8 cellular contexts compared by ENCODE assay signal in genomic region chr17:42536048-42536371, GRCh38. TPM values are rescaled to one million over a fixed set of nuclear protein-coding genes. Genes with fewer than 3 reads are reported as not detected.
DNase-seq lines count a peak whose midpoint lies in the region; ATAC-seq and TF ChIP-seq lines count a peak whose summit lies in the region.

NAGLU (plus strand) TSS chr17:42536241; CDS start chr17:42536273, 32 bp downstream.

- H3K9ac ChIP-seq in NT2/D1 (ENCODE audit: insufficient read length, low read depth) (peak within 1 kb of the TSS; percentile 85), endodermal cell (ENCODE audit: extremely low read depth, low read length, poor library complexity, severe bottlenecking) (peak within 1 kb of the TSS; percentile 62)

- H3K4me1 Mint-ChIP-seq in endodermal cell (peaks cover 13% of the 10 kb centered on the region), mesothelial cell of epicardium (peaks cover 30% of the 10 kb centered on the region)

- H3K27ac Mint-ChIP-seq in endodermal cell (peak within 1 kb of the TSS; percentile 58), mesothelial cell of epicardium (peak within 1 kb of the TSS; percentile 94)

- H3K4me1 ChIP-seq in NT2/D1 (ENCODE audit: insufficient read depth, insufficient read length) (peaks cover 13% of the 10 kb centered on the region), endodermal cell (ENCODE audit: control insufficient read depth, insufficient read depth, low read length) (peaks cover 8% of the 10 kb centered on the region)

- peak within 1 kb of the TSS; percentile 75 for H3K4me3 ChIP-seq in NT2/D1 (ENCODE audit: insufficient read length, low read depth)
- H3K4me3 ChIP-seq in endodermal cell (ENCODE audit: low read length): peak within 1 kb of the TSS; percentile 93

- H3K9me3 ChIP-seq in NT2/D1 (ENCODE audit: insufficient read depth, low read length) (no peaks in the 10 kb centered on the region), endodermal cell (ENCODE audit: control insufficient read depth, low read length) (no peaks in the 10 kb centered on the region)

- TF ChIP-seq CTCF in endodermal cell (conservative IDR thresholded peaks at IDR 0.05): no peak
- TF ChIP-seq CTCF in mesothelial cell of epicardium (IDR thresholded peaks at IDR 0.05; ENCODE audit: unreplicated experiment): no peak

- no peak within 1 kb of the TSS for H3K27ac ChIP-seq in endodermal cell (ENCODE audit: low read depth, low read length)

- H3K36me3 Mint-ChIP-seq in endodermal cell (ENCODE audit: low read depth) (peaks cover 17% of the 10 kb centered on the region), mesothelial cell of epicardium (peaks cover 14% of the 10 kb centered on the region)

- ATAC-seq in GM21360 (IDR thresholded peaks at IDR 0.05; ENCODE audit: unreplicated experiment): peak; percentile 76

- H3K27me3 Mint-ChIP-seq in endodermal cell (ENCODE audit: insufficient read depth) (no peaks in the 10 kb centered on the region), mesothelial cell of epicardium (ENCODE audit: low read depth) (no peaks in the 10 kb centered on the region)

- H3K27me3 ChIP-seq in NT2/D1 (ENCODE audit: insufficient read depth, insufficient read length): peaks cover 4% of the 10 kb centered on the region
- no peaks in the 10 kb centered on the region for H3K27me3 ChIP-seq in endodermal cell (ENCODE audit: control insufficient read depth, insufficient read depth, low read length, poor library complexity, severe bottlenecking)

- 0 to 1% methylated on average over 7 to 40 of the region's 40 CpGs for WGBS in endodermal cell (ENCODE audit: insufficient coverage in 1 of 2, insufficient read length in 1 of 2), 2 experiments

- peak within 1 kb of the TSS; percentile 73 for H3K4me3 Mint-ChIP-seq in endodermal cell
- H3K4me3 Mint-ChIP-seq in mesothelial cell of epicardium: peak within 1 kb of the TSS; percentile 77

- H3K36me3 ChIP-seq in NT2/D1 (ENCODE audit: insufficient read depth, insufficient read length, low read length) (peaks cover 23% of the 10 kb centered on the region), endodermal cell (ENCODE audit: control insufficient read depth, insufficient read depth, low read length) (peaks cover 6% of the 10 kb centered on the region)

- DNase-seq in COLO829 (ENCODE audit: low spot score) (peak; percentile 95), HT1080 (ENCODE audit: low read depth) (peak; percentile 81), NT2/D1 (ENCODE audit: low read depth, low spot score) (peak; percentile 71), endodermal cell (peak; percentile 97), mesothelial cell of epicardium (ENCODE audit: low spot score in 2 of 2, unreplicated experiment in 2 of 2) (peak; percentile 82 to 92)
- peak; percentile 63 for DNase-seq in activated CD8-positive, alpha-beta memory T cell treated with anti-CD3 and anti-CD28 coated beads, Interleukin-2, amount 50 U/mL, for 24 hours (ENCODE audit: extremely low read depth)
- peak; percentile 83 to 86 for DNase-seq in stimulated activated CD8-positive, alpha-beta memory T cell treated with anti-CD3 and anti-CD28 coated beads, Interleukin-15, amount 100 ng/mL, for 48 hours (ENCODE audit: low read depth in 2 of 2)

- H3K9me3 Mint-ChIP-seq in endodermal cell (no peaks in the 10 kb centered on the region), mesothelial cell of epicardium (no peaks in the 10 kb centered on the region)

RNA-seq across cellular contexts. Expression of gene NAGLU, which starts in this region (rescaled TPM):
- 22.7 and 30.6 TPM in 2 replicates for total RNA-seq in HT1080 (2014; rRNA removed; shearing (Covaris generic))
- 43.0 and 43.2 TPM in 2 replicates for polyA plus RNA-seq in HT1080 (2015; cell fraction: cytosol; rRNA removed)
- polyA plus RNA-seq in HT1080 (2015; cell fraction: nucleus; rRNA removed): 90.4 and 95.5 TPM in 2 replicates
- 10 to 100 TPM; 29.1 to 31.5 TPM for total RNA-seq in endodermal cell
- 15.7 TPM for polyA plus RNA-seq in endodermal cell (2013, experiment 1 of 2)
- 13.6 TPM for polyA plus RNA-seq in endodermal cell (2013, experiment 2 of 2)
- 31.0 to 31.9 TPM (median 31.5 TPM) in 3 replicates for total RNA-seq in mesothelial cell of epicardium
